In genomic region chr5:75512383-75513074, GRCh38 we compare ENCODE assay signal across 8 cellular contexts. TPM values are rescaled to one million over a fixed set of nuclear protein-coding genes. Genes with fewer than 3 reads are reported as not detected.
A peak's percentile ranks its signal among the peaks of the same experiment; 100 is the strongest.
DNase-seq lines count a peak whose midpoint lies in the region; ATAC-seq and TF ChIP-seq lines count a peak whose summit lies in the region.

No MANE protein-coding gene starts in this region.

- peaks cover 8% of the 10 kb centered on the region for H3K36me3 Mint-ChIP-seq in activated naive CD4-positive, alpha-beta T cell treated with anti-CD3 and anti-CD28 coated beads for 36 hours (ENCODE audit: low read depth)
- H3K36me3 Mint-ChIP-seq in stimulated activated naive B cell treated with anti-CD40 and anti-IgM and Interleukin-4, amounts not matched to agents 10 μg/mL and 1 μg/mL and 100 μg/mL, for 72 hours, result peaks cover 12 to 26% of the 10 kb centered on the region in 2 donors

- no peaks in the 10 kb centered on the region for H3K9me3 Mint-ChIP-seq in activated naive CD4-positive, alpha-beta T cell treated with anti-CD3 and anti-CD28 coated beads for 36 hours
- peaks cover 0 to 6% of the 10 kb centered on the region in 2 donors for H3K9me3 Mint-ChIP-seq in stimulated activated naive B cell treated with anti-CD40 and anti-IgM and Interleukin-4, amounts not matched to agents 10 μg/mL and 1 μg/mL and 100 μg/mL, for 72 hours

- H3K27me3 Mint-ChIP-seq in activated naive CD4-positive, alpha-beta T cell treated with anti-CD3 and anti-CD28 coated beads for 36 hours (ENCODE audit: low read depth), result no peaks in the 10 kb centered on the region
- H3K27me3 Mint-ChIP-seq in stimulated activated naive B cell treated with anti-CD40 and anti-IgM and Interleukin-4, amounts not matched to agents 10 μg/mL and 1 μg/mL and 100 μg/mL, for 72 hours, result no peaks in the 10 kb centered on the region

- peaks cover 10 to 54% (median 16%) of the 10 kb centered on the region in 3 donors for H3K4me1 ChIP-seq in gastroesophageal sphincter

- no peak for ATAC-seq in gastroesophageal sphincter
- ATAC-seq in stimulated activated naive B cell treated with anti-CD40 and anti-IgM and Interleukin-4, amounts not matched to agents 10 μg/mL and 1 μg/mL and 100 μg/mL, for 72 hours (replicated peaks), result no peak
- ATAC-seq in GM18498 (IDR thresholded peaks at IDR 0.05; ENCODE audit: unreplicated experiment), result no peak

- no peak for TF ChIP-seq EP300 in gastroesophageal sphincter (IDR thresholded peaks at IDR 0.05)

- no peaks in the 10 kb centered on the region for H3K9me3 ChIP-seq in gastroesophageal sphincter

- peak overlapping the region; percentile 88 for H3K27ac Mint-ChIP-seq in activated naive CD4-positive, alpha-beta T cell treated with anti-CD3 and anti-CD28 coated beads for 36 hours
- H3K27ac Mint-ChIP-seq in stimulated activated naive B cell treated with anti-CD40 and anti-IgM and Interleukin-4, amounts not matched to agents 10 μg/mL and 1 μg/mL and 100 μg/mL, for 72 hours, result peak overlapping the region; percentile 97

- TF ChIP-seq CTCF in gastroesophageal sphincter (IDR thresholded peaks at IDR 0.05), result no peak

- 63 to 66% methylated on average over 13 to 15 of the region's 16 CpGs for WGBS in gastroesophageal sphincter (ENCODE audit: low coverage in 1 of 2), 2 donors

- peak overlapping the region; percentile 57 to 85 for H3K4me3 ChIP-seq in gastroesophageal sphincter

- H3K27me3 ChIP-seq in gastroesophageal sphincter, result no peaks in the 10 kb centered on the region

- peak overlapping the region; percentile 37 to 97 (median 92) for H3K27ac ChIP-seq in gastroesophageal sphincter

- no peak for DNase-seq in activated naive CD4-positive, alpha-beta T cell treated with anti-CD3 and anti-CD28 coated beads for 36 hours
- no peak for DNase-seq in activated naive CD4-positive, alpha-beta T cell (lab: John Stamatoyannopoulos, UW)
- peak; percentile 0 for DNase-seq in SW480 (ENCODE audit: low spot score)
- DNase-seq in stimulated activated naive B cell treated with anti-CD40 and anti-IgM and Interleukin-4, amounts not matched to agents 10 μg/mL and 1 μg/mL and 100 μg/mL, for 72 hours, result no peak
- DNase-seq in globus pallidus (ENCODE audit: low spot score), result no peak
- no peak for DNase-seq in ureter (ENCODE audit: low spot score)

- peak overlapping the region; percentile 96 for H3K4me3 Mint-ChIP-seq in activated naive CD4-positive, alpha-beta T cell treated with anti-CD3 and anti-CD28 coated beads for 36 hours
- H3K4me3 Mint-ChIP-seq in stimulated activated naive B cell treated with anti-CD40 and anti-IgM and Interleukin-4, amounts not matched to agents 10 μg/mL and 1 μg/mL and 100 μg/mL, for 72 hours, result peak overlapping the region; percentile 96 to 98

- CTCF ChIA-PET in activated naive CD4-positive, alpha-beta T cell treated with anti-CD3 and anti-CD28 coated beads for 36 hours (lab: Charles Lee), result no interaction called here

- intact Hi-C loops in activated naive CD4-positive, alpha-beta T cell treated with anti-CD3 and anti-CD28 coated beads for 36 hours (cut with micrococcal nuclease), result loop anchor here (5.0 to 10.0 kb wide), 5 partner anchors 645 to 1032 kb away; partner anchors contain the start of genes FAM169A, GFM2 and NSA2

- H3K4me1 Mint-ChIP-seq in activated naive CD4-positive, alpha-beta T cell treated with anti-CD3 and anti-CD28 coated beads for 36 hours (ENCODE audit: low read depth), result peaks cover 51% of the 10 kb centered on the region
- peaks cover 23 to 61% of the 10 kb centered on the region in 2 donors for H3K4me1 Mint-ChIP-seq in stimulated activated naive B cell treated with anti-CD40 and anti-IgM and Interleukin-4, amounts not matched to agents 10 μg/mL and 1 μg/mL and 100 μg/mL, for 72 hours

- no peak for TF ChIP-seq POLR2A in gastroesophageal sphincter (IDR thresholded peaks at IDR 0.05)

- H3K36me3 ChIP-seq in gastroesophageal sphincter, result no peaks in the 10 kb centered on the region

RNA-seq across cellular contexts. Expression of gene POLK, which starts 0.8 kb away (rescaled TPM):
- 10 to 100 TPM; 26.8 to 29.0 TPM for total RNA-seq in activated naive CD4-positive, alpha-beta T cell treated with anti-CD3 and anti-CD28 coated beads for 36 hours
- 10 to 100 TPM; 34.7 to 64.4 (median 41.8) TPM for total RNA-seq in gastroesophageal sphincter
- 52.3 TPM for total RNA-seq in ureter

RNA-seq across cellular contexts. Expression of gene CERT1, which starts 1.1 kb away (rescaled TPM):
- 10 to 100 TPM; 17.1 to 18.5 TPM for total RNA-seq in activated naive CD4-positive, alpha-beta T cell treated with anti-CD3 and anti-CD28 coated beads for 36 hours
- total RNA-seq in gastroesophageal sphincter (10 to 100 TPM; 23.4 to 46.5 (median 36.6) TPM), ureter (51.7 TPM)
